ENCODE assay signal across 22 cellular contexts in the genomic region with DNA sequence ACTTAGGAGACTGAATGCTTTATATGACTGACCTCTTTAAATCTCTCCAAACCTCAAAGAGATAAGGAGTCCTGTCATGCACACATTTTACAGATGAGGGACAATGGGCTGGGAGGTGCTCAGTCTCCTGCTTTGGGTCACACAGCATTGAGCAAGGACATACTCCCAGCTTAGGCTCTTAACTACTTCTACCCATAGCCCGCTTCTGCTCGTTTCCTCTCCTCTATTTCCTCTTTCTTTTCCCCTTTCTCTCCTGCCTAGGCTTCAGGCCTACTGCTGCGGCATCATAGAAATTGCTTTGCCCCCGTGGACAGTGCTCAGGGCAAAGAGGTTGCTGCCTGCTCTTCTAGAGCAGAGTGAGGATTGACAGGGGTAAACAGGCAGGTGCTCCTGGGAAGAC.
DNase-seq lines count a peak whose midpoint lies in the region; ATAC-seq lines count a peak whose summit lies in the region.
"Had no signal": no experiment of that assay in that cellular context is flagged by ENCODE, and none has a peak within 500 bp of the region (broad histone marks: within the 10 kb centered on the region; RNA-seq: fewer than 3 reads in every experiment).

No MANE protein-coding gene starts in this region.

- no peak for ATAC-seq in GM18861 (IDR thresholded peaks at IDR 0.05; ENCODE audit: unreplicated experiment)
- ATAC-seq: A549; CD8-positive, alpha-beta T cell; GM12878; GM23338; SK-N-SH treated with all-trans-retinoic acid at 6 μM for 48 hours had no signal

- DNase-seq in Kasumi-1 (lab: John Stamatoyannopoulos, UW) = peak; percentile 7 to 21
- DNase-seq in NOMO-1 (lab: John Stamatoyannopoulos, UW; ENCODE audit: unreplicated experiment in 2 of 2) = peak; percentile 51 to 63
- peak; percentile 54 for DNase-seq in SKM-1 treated with dmso at 0.1 percent for 144 hours (lab: John Stamatoyannopoulos, UW; ENCODE audit: unreplicated experiment)
- DNase-seq in medulla oblongata (ENCODE audit: extremely low spot score) = peak; percentile 41
- no peak for DNase-seq in SHP77 treated with DMSO at 0.1 percent for 48 hours (lab: John Stamatoyannopoulos, UW)
- DNase-seq in iPS-NIHi11 (ENCODE audit: low spot score) = no peak
- DNase-seq: Calu3; CD8-positive, alpha-beta T cell; EL; HCEC 1CT; MM.1S; NCI-H1417 treated with DMSO at 0.1 percent for 48 hours; NCI-H1930; NCI-H226; NCI-H524; NCI-H82; Right ventricle myocardium superior had no signal

Comparison
In these comparisons a context has a peak if more than half of its experiments do, and no peak if none do; other contexts are left out.
1. DNase-seq: peak in Kasumi-1 (2 of 2), NOMO-1 (2 of 2), SKM-1 treated with dmso at 0.1 percent for 144 hours (single experiment) and medulla oblongata (single experiment); none in SHP77 treated with DMSO at 0.1 percent for 48 hours (single experiment) and iPS-NIHi11 (single experiment).